Comparison of ENCODE assay signal across 11 cellular contexts in genomic region chr11:75233688-75234295, GRCh38. TPM values are rescaled to one million over a fixed set of nuclear protein-coding genes. Genes with fewer than 3 reads are reported as not detected.
DNase-seq lines count a peak whose midpoint lies in the region; ATAC-seq, FAIRE-seq and TF ChIP-seq lines count a peak whose summit lies in the region.
"Had no signal": no experiment of that assay in that cellular context is flagged by ENCODE, and none has a peak within 500 bp of the region (broad histone marks: within the 10 kb centered on the region; RNA-seq: fewer than 3 reads in every experiment).

No MANE protein-coding gene starts in this region.

- H2BK15ac ChIP-seq in mesenchymal stem cell (ENCODE audit: low read depth, poor library complexity, severe bottlenecking): no peak overlapping the region

- H2AFZ ChIP-seq in MM.1S (ENCODE audit: low read length) (no peak overlapping the region), GM12878 (ENCODE audit: control insufficient read depth, low read depth, low read length) (no peak overlapping the region), mesenchymal stem cell (ENCODE audit: low read depth, low read length) (no peak overlapping the region)

- H4K8ac ChIP-seq in mesenchymal stem cell (ENCODE audit: low read length): no peak overlapping the region

- no peak overlapping the region for H2AK5ac ChIP-seq in mesenchymal stem cell (ENCODE audit: low read length, severe bottlenecking)

- in situ Hi-C loops in GM12878 (cut with MboI): no loop called here

- FAIRE-seq in GM12878 (lab: Jason Lieb, UNC): no peak

- TF ChIP-seq CTCF in MM.1S (IDR thresholded peaks at IDR 0.05; ENCODE audit: low read length): no peak
- TF ChIP-seq CTCF in GM12878 (IDR thresholded peaks at IDR 0.05 in 2 of 3, conservative IDR thresholded peaks at IDR 0.05 in 1 of 3; ENCODE audit: control insufficient read depth in 2 of 3, extremely low read depth in 1 of 3, insufficient read depth in 1 of 3, low read depth in 3 of 3, low read length in 3 of 3): no peak

- no peaks in the 10 kb centered on the region for H4K20me1 ChIP-seq in MM.1S (ENCODE audit: insufficient read depth, low read length)
- no peaks in the 10 kb centered on the region; the same call in 1 of the 2 replicates for H4K20me1 ChIP-seq in GM12878 (ENCODE audit: control insufficient read depth, insufficient read depth)

- H3K4me1 ChIP-seq in MM.1S (ENCODE audit: low read length) (no peaks in the 10 kb centered on the region), GM12878 (ENCODE audit: control insufficient read depth, insufficient read depth, low read length) (no peaks in the 10 kb centered on the region), mesenchymal stem cell (ENCODE audit: control insufficient read depth, insufficient read depth, low read depth, low read length) (no peaks in the 10 kb centered on the region), aorta (ENCODE audit: control insufficient read depth in 1 of 2, insufficient read depth in 2 of 2, low read length in 2 of 2) (no peaks in the 10 kb centered on the region)

- BruUV-seq in GM12878 (replicated peaks; lab: Mats Ljungman, UMichigan): no TSS peak

- H3K27me3 ChIP-seq in MM.1S (replicated peaks; ENCODE audit: insufficient read depth, low read length) (peaks cover 48% of the 10 kb centered on the region), GM12878 (replicated peaks in 1 of 2; ENCODE audit: control insufficient read depth in 2 of 2, insufficient read depth in 2 of 2, low read length in 1 of 2) (no peaks in the 10 kb centered on the region; a peak in 2 of 4 replicates), mesenchymal stem cell (ENCODE audit: control insufficient read depth in 1 of 2, insufficient read depth in 1 of 2, low read length in 2 of 2) (peaks cover 51 to 62% of the 10 kb centered on the region in 2 experiments), aorta (ENCODE audit: control insufficient read depth in 1 of 2, insufficient read depth in 2 of 2, low read length in 1 of 2) (peaks cover 0 to 2% of the 10 kb centered on the region in 2 donors)

- TF ChIP-seq RAD21 in GM12878 (IDR thresholded peaks at IDR 0.05; ENCODE audit: insufficient read depth, low read depth, low read length): no peak

- no peak for TF ChIP-seq POLR2A in GM12878 (IDR thresholded peaks at IDR 0.05; ENCODE audit: low read depth, low read length)

- no peak overlapping the region for H3K4me2 ChIP-seq in MM.1S (ENCODE audit: low read depth, low read length)
- no peak overlapping the region for H3K4me2 ChIP-seq in GM12878 (ENCODE audit: control insufficient read depth, insufficient read depth)
- no peak overlapping the region for H3K4me2 ChIP-seq in mesenchymal stem cell (ENCODE audit: low read length, poor library complexity, severe bottlenecking)

- peak; percentile 61 for DNase-seq in ELR (ENCODE audit: low read depth)
- peak; percentile 41 for DNase-seq in MM.1S
- DNase-seq in GM12878 (ENCODE audit: low read depth, low spot score): no peak
- peak; percentile 68 for DNase-seq in mesenchymal stem cell
- no peak for DNase-seq in aorta
- DNase-seq in stimulated activated CD4-positive, alpha-beta T cell treated with anti-CD3 and anti-CD28 coated beads, Interleukin-2, amount 100 ng/mL, for 24 hours: no peak
- DNase-seq: NCI-H69 had no signal

- H3K4ac ChIP-seq in mesenchymal stem cell (ENCODE audit: low read depth in 1 of 2, low read length in 2 of 2): no peak overlapping the region

- H3K14ac ChIP-seq in mesenchymal stem cell (ENCODE audit: low read length in 2 of 2): no peak overlapping the region

- no peak overlapping the region for H2BK12ac ChIP-seq in mesenchymal stem cell (ENCODE audit: low read length in 2 of 2)

- RAD21 ChIA-PET in GM12878 (lab: Charles Lee; ENCODE audit: unreplicated experiment): no interaction called here

- SMC1A ChIA-PET in GM12878 (lab: Charles Lee; ENCODE audit: uncharacterized antibody, unreplicated experiment): interaction anchor here (1.1 kb wide), 1 partner anchor 11 kb away, joined by 3 read pairs; no protein-coding TSS in a partner anchor

- WGBS in GM12878 (ENCODE audit: insufficient coverage, insufficient replicate concordance, low lambda C conversion rate, missing lambda C conversion rate): 20% methylated on average over 5 of the region's 5 CpGs
- WGBS in mesenchymal stem cell: 60% methylated on average over 5 of the region's 5 CpGs
- WGBS in aorta, 2 donors: 46 to 50% methylated on average over 5 of the region's 5 CpGs

- no peak overlapping the region for H4K91ac ChIP-seq in mesenchymal stem cell (ENCODE audit: low read length)

- H3K79me1 ChIP-seq in mesenchymal stem cell (replicated peaks; ENCODE audit: low read length, poor library complexity, severe bottlenecking): no peaks in the 10 kb centered on the region

- no peak for TF ChIP-seq EP300 in GM12878 (IDR thresholded peaks at IDR 0.05; ENCODE audit: borderline replicate concordance in 1 of 2, control insufficient read depth in 1 of 2, low read depth in 2 of 2, low read length in 2 of 2)

- ATAC-seq in GM12878 (no peak), GM21367 (IDR thresholded peaks at IDR 0.05; ENCODE audit: unreplicated experiment) (no peak), GM21576 (IDR thresholded peaks at IDR 0.05; ENCODE audit: unreplicated experiment) (no peak), aorta (ENCODE audit: low FRiP score) (no peak)
- ATAC-seq: naive thymus-derived CD4-positive, alpha-beta T cell had no signal

- H3F3A ChIP-seq in MM.1S (ENCODE audit: insufficient read depth, low read length): no peaks in the 10 kb centered on the region

- no peak overlapping the region for H2BK5ac ChIP-seq in mesenchymal stem cell (ENCODE audit: low read depth, low read length, poor library complexity, severe bottlenecking)

- no peak overlapping the region for H3K9ac ChIP-seq in MM.1S (ENCODE audit: low read length)
- H3K9ac ChIP-seq in GM12878 (ENCODE audit: control insufficient read depth, insufficient read depth, low read length): no peak overlapping the region
- H3K9ac ChIP-seq in mesenchymal stem cell (ENCODE audit: low read length): no peak overlapping the region

- POLR2A ChIA-PET in GM12878 (lab: Charles Lee): no interaction called here

- H3K9me3 ChIP-seq in MM.1S (replicated peaks; ENCODE audit: insufficient read depth, low read length) (no peaks in the 10 kb centered on the region), GM12878 (replicated peaks; ENCODE audit: control insufficient read depth, insufficient read depth, low read length) (no peaks in the 10 kb centered on the region), mesenchymal stem cell (ENCODE audit: control insufficient read depth, low read length) (no peaks in the 10 kb centered on the region), aorta (ENCODE audit: control insufficient read depth, low read length) (no peaks in the 10 kb centered on the region)
- H3K9me3 ChIP-seq: thoracic aorta had no signal

- H3K23ac ChIP-seq in mesenchymal stem cell (ENCODE audit: low read length in 2 of 2): no peak overlapping the region

- no peak overlapping the region for H3K18ac ChIP-seq in mesenchymal stem cell (ENCODE audit: low read depth in 1 of 2, low read length in 2 of 2)

- H2BK120ac ChIP-seq in mesenchymal stem cell (ENCODE audit: low read depth, low read length): no peak overlapping the region

- H3K27ac ChIP-seq in MM.1S (ENCODE audit: low read length) (no peak overlapping the region), GM12878 (ENCODE audit: control insufficient read depth, insufficient read depth) (no peak overlapping the region), mesenchymal stem cell (ENCODE audit: low read length, poor library complexity, severe bottlenecking) (no peak overlapping the region), aorta (ENCODE audit: low read depth in 1 of 2, low read length in 2 of 2) (no peak overlapping the region)
- H3K27ac ChIP-seq: thoracic aorta had no signal

- CTCF ChIA-PET in GM12878 (lab: Yijun Ruan, JAX): interaction anchor here (1.2 kb wide), 1 partner anchor 93 kb away, joined by 4 read pairs; no protein-coding TSS in a partner anchor

- H3K4me3 ChIP-seq in MM.1S (ENCODE audit: low read length): no peak overlapping the region
- no peak overlapping the region for H3K4me3 ChIP-seq in GM12878
- H3K4me3 ChIP-seq in mesenchymal stem cell (ENCODE audit: insufficient read depth in 1 of 2, low read depth in 1 of 2, low read length in 2 of 2): no peak overlapping the region
- no peak overlapping the region for H3K4me3 ChIP-seq in aorta (ENCODE audit: low read length in 2 of 2)
- H3K4me3 ChIP-seq: thoracic aorta had no signal

- no peaks in the 10 kb centered on the region for H3K79me2 ChIP-seq in MM.1S (ENCODE audit: low read length)
- H3K79me2 ChIP-seq in GM12878 (ENCODE audit: control insufficient read depth, insufficient read depth, low read length): no peaks in the 10 kb centered on the region

- no peaks in the 10 kb centered on the region for H3K9me2 ChIP-seq in MM.1S (replicated peaks; ENCODE audit: insufficient read depth, low read length)

- intact Hi-C loops in GM12878 (cut with micrococcal nuclease; ENCODE audit: unreplicated experiment) (no loop called here), aorta (cut with DNase I) (no loop called here)

- H3K36me3 ChIP-seq in MM.1S (replicated peaks; ENCODE audit: insufficient read depth, low read length) (no peaks in the 10 kb centered on the region), GM12878 (ENCODE audit: control insufficient read depth in 2 of 2, insufficient read depth in 2 of 2, low read length in 1 of 2) (no peaks in the 10 kb centered on the region), mesenchymal stem cell (ENCODE audit: control insufficient read depth in 1 of 2, insufficient read depth in 2 of 2, low read depth in 1 of 2, low read length in 2 of 2) (no peaks in the 10 kb centered on the region), aorta (ENCODE audit: control insufficient read depth in 1 of 2, insufficient read depth in 2 of 2, low read length in 1 of 2) (no peaks in the 10 kb centered on the region)
- H3K36me3 ChIP-seq: thoracic aorta had no signal

RNA-seq across cellular contexts. Expression of gene TPBGL, which starts 6.8 kb away (rescaled TPM):
- total RNA-seq in GM12878 (2013; cell fraction: nucleolus; rRNA removed): not detected in 2 replicates
- not detected in 2 replicates for total RNA-seq in GM12878 (2014; rRNA removed)
- not detected in 2 replicates for total RNA-seq in GM12878 (2014; rRNA removed; fragmentation: Illumina TruSeq; extraction: Trizol)
- total RNA-seq in GM12878 (2021): not detected in 2 replicates
- polyA plus RNA-seq in GM12878 (2011; ENCODE audit: low read depth): not detected
- polyA plus RNA-seq in GM12878 (2011; rRNA removed): not detected in 2 replicates
- polyA plus RNA-seq in GM12878 (2011; cell fraction: cytosol; rRNA removed): not detected in 2 replicates
- not detected in 2 replicates for polyA plus RNA-seq in GM12878 (2011; cell fraction: nucleus; rRNA removed)
- not detected in 2 replicates for polyA plus RNA-seq in GM12878 (2012)
- not detected in 2 replicates for polyA plus RNA-seq in GM12878 (2014; fragmentation: Illumina TruSeq; extraction: Trizol)
- polyA plus RNA-seq in GM12878 (2014; fragmentation: Nextera tagmentation; extraction: Ambion mirVana): not detected
- not detected in 2 replicates for polyA plus RNA-seq in GM12878 (2014; rRNA removed)
- not detected for polyA plus RNA-seq in GM12878 (2016; fragmentation: Nextera tagmentation; extraction: Ambion mirVana)
- not detected in 2 replicates for polyA minus RNA-seq in GM12878 (2011; rRNA and poly(A)+ RNA removed)
- not detected in 2 replicates for polyA minus RNA-seq in GM12878 (2011; cell fraction: cytosol; rRNA and poly(A)+ RNA removed)
- polyA minus RNA-seq in GM12878 (2011; cell fraction: nucleus; rRNA and poly(A)+ RNA removed): not detected in 2 replicates
- polyA plus RNA-seq in mesenchymal stem cell (2013, experiment 1 of 2): 0.14 TPM
- 0.04 TPM for polyA plus RNA-seq in mesenchymal stem cell (2013, experiment 2 of 2)
- total RNA-seq in aorta: under 1 TPM; 0.30 to 0.36 TPM
- not detected for polyA plus RNA-seq in aorta

Comparison
In these comparisons a context has a peak if more than half of its experiments do, and no peak if none do; other contexts are left out.
1. DNase-seq: peak in ELR (single experiment), MM.1S (single experiment) and mesenchymal stem cell (single experiment); none in GM12878 (single experiment), aorta (0 of 2) and stimulated activated CD4-positive, alpha-beta T cell treated with anti-CD3 and anti-CD28 coated beads, Interleukin-2, amount 100 ng/mL, for 24 hours (0 of 2).